ENCODE assay signal across 8 cellular contexts in genomic region chr3:179558742-179559364, GRCh38. TPM values are rescaled to one million over a fixed set of nuclear protein-coding genes. Genes with fewer than 3 reads are reported as not detected.
DNase-seq lines count a peak whose midpoint lies in the region; ATAC-seq and TF ChIP-seq lines count a peak whose summit lies in the region.

No MANE protein-coding gene starts in this region.

- intact Hi-C loops in left colon (cut with DNase I, micrococcal nuclease) = loop anchor here in 1 of 2 donors (5.0 kb wide), 1 partner anchor 137 kb away; no protein-coding TSS in a partner anchor

- TF ChIP-seq CTCF in cardiac fibroblast (IDR thresholded peaks at IDR 0.05; ENCODE audit: low read depth, low read length) = peak; percentile 90

- ATAC-seq in left colon (no peak), GM18505 (IDR thresholded peaks at IDR 0.05; ENCODE audit: unreplicated experiment) (no peak)

- peak; percentile 10 to 17 for DNase-seq in activated CD4-positive, alpha-beta T cell treated with anti-CD3 and anti-CD28 coated beads for 24 hours (ENCODE audit: low read depth in 2 of 2)
- no peak for DNase-seq in activated CD4-positive, alpha-beta T cell treated with anti-CD3 and anti-CD28 coated beads for 1 hour
- DNase-seq in NCI-H128 (lab: John Stamatoyannopoulos, UW; ENCODE audit: unreplicated experiment) = peak; percentile 11
- DNase-seq in T-helper 1 cell = peak in 3 of 5 donors; percentile 9 to 45 (median 25)
- DNase-seq in cardiac fibroblast (ENCODE audit: low read depth in 2 of 2) = peak; percentile 88 to 92
- DNase-seq in left colon = peak; percentile 37 to 52
- peak; percentile 20 to 24 (median 24) for DNase-seq in stimulated activated CD4-positive, alpha-beta T cell treated with anti-CD3 and anti-CD28 coated beads, TNF-alpha, amount 100 ng/mL, for 48 hours (ENCODE audit: low read depth in 3 of 3)

- TF ChIP-seq POLR2A in GM18505 (IDR thresholded peaks at IDR 0.05; ENCODE audit: borderline replicate concordance, extremely low read depth, insufficient read depth, insufficient read length) = no peak

- H3K4me3 ChIP-seq in cardiac fibroblast (replicated peaks in 1 of 2; ENCODE audit: low read depth in 2 of 2, low read length in 2 of 2) = no peak overlapping the region

RNA-seq across cellular contexts. Expression of gene ACTL6A, which starts 3.9 kb away (rescaled TPM):
- 10 to 100 TPM; 31.9 to 33.0 TPM for total RNA-seq in left colon

RNA-seq across cellular contexts. Expression of gene MRPL47, which starts 45.6 kb away (rescaled TPM):
- 10 to 100 TPM; 29.5 to 37.9 TPM for total RNA-seq in left colon

RNA-seq across cellular contexts. Expression of gene NDUFB5, which starts 45.7 kb away (rescaled TPM):
- 100 to 1,000 TPM; 141 to 143 TPM for total RNA-seq in left colon
